11 cellular contexts compared by ENCODE assay signal in the genomic region with DNA sequence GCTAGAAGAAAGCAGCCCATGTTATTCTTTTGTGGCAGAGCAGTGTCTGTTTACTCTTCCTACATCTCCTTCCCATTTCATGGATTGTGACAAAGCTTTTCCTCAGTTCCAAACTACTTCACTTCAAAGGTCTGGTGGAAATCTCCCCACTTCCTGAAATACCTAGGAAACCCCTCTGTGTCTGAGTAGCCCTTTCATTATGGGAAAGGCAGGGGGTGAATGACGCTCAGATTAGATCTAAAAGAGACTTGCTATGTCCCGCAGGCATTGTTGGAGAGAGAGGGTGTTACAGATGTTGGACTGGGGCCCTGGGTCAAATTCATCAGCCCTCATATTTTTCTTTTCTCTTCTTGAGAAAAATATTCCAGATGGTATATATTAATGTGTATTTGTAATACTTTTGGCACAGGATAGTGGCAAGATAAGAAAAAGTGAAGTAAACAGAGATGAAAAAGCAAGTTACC.
A peak's percentile ranks its signal among the peaks of the same experiment; 100 is the strongest.
DNase-seq lines count a peak whose midpoint lies in the region; ATAC-seq and TF ChIP-seq lines count a peak whose summit lies in the region.
"Had no signal": no experiment of that assay in that cellular context is flagged by ENCODE, and none has a peak within 500 bp of the region (broad histone marks: within the 10 kb centered on the region; RNA-seq: fewer than 3 reads in every experiment).

No MANE protein-coding gene starts in this region.

- H3K4me3 Mint-ChIP-seq in type B pancreatic cell, result peak overlapping the region; percentile 25

- POLR2A ChIA-PET in HCT116 (lab: Charles Lee), result no interaction called here

- H3K9ac ChIP-seq in HCT116 (ENCODE audit: low read length), result peak overlapping the region; percentile 71

- H2AFZ ChIP-seq in HCT116 (ENCODE audit: low read depth, low read length, poor library complexity, severe bottlenecking), result no peak overlapping the region

- TF ChIP-seq RAD21 in HCT116 (IDR thresholded peaks at IDR 0.05; ENCODE audit: low read depth), result peak; percentile 37; the same call in 1 of the 2 replicates

- H3K27ac Mint-ChIP-seq in type B pancreatic cell, result no peak overlapping the region

- TF ChIP-seq CTCF in HCT116 (IDR thresholded peaks at IDR 0.05 in 2 of 3, conservative IDR thresholded peaks at IDR 0.05 in 1 of 3; ENCODE audit: borderline replicate concordance in 1 of 3, insufficient read depth in 1 of 3, low read depth in 2 of 3, low read length in 2 of 3), result no peak
- no peak for TF ChIP-seq CTCF in breast epithelium (IDR thresholded peaks at IDR 0.05)
- no peak for TF ChIP-seq CTCF in type B pancreatic cell (conservative IDR thresholded peaks at IDR 0.05)

- CTCF ChIA-PET in HCT116 (lab: Charles Lee), result no interaction called here

- H3K4me1 ChIP-seq in HCT116 (ENCODE audit: control insufficient read depth in 1 of 2, insufficient read depth in 2 of 2, low read length in 2 of 2) (peaks cover 61 to 88% of the 10 kb centered on the region in 2 experiments), breast epithelium (peaks cover 0 to 3% of the 10 kb centered on the region in 2 donors)
- H3K4me1 ChIP-seq: Peyer's patch had no signal

- no peaks in the 10 kb centered on the region for H3K27me3 ChIP-seq in HCT116 (ENCODE audit: insufficient read depth, low read length)
- no peaks in the 10 kb centered on the region for H3K27me3 ChIP-seq in breast epithelium
- H3K27me3 ChIP-seq: Peyer's patch had no signal

- H3K9me2 ChIP-seq in HCT116 (ENCODE audit: insufficient read depth), result no peaks in the 10 kb centered on the region

- TF ChIP-seq POLR2A in HCT116 (IDR thresholded peaks at IDR 0.05; ENCODE audit: borderline replicate concordance, extremely low read depth, insufficient read depth, insufficient read length) (peak; percentile 6), breast epithelium (IDR thresholded peaks at IDR 0.05) (no peak)

- no peaks in the 10 kb centered on the region for H3K9me3 Mint-ChIP-seq in type B pancreatic cell

- no peaks in the 10 kb centered on the region for H3K27me3 Mint-ChIP-seq in type B pancreatic cell

- no peaks in the 10 kb centered on the region for H3K36me3 Mint-ChIP-seq in type B pancreatic cell

- peaks cover 31% of the 10 kb centered on the region for H3K4me1 Mint-ChIP-seq in type B pancreatic cell (ENCODE audit: unreplicated experiment)

- no peaks in the 10 kb centered on the region; a peak in 1 of 4 replicates for H3K36me3 ChIP-seq in HCT116 (ENCODE audit: control insufficient read depth in 1 of 2, insufficient read depth in 2 of 2, low read length in 2 of 2)
- H3K36me3 ChIP-seq in breast epithelium, result no peaks in the 10 kb centered on the region
- H3K36me3 ChIP-seq: Peyer's patch had no signal

- peaks cover 24% of the 10 kb centered on the region for H3K79me2 ChIP-seq in HCT116 (ENCODE audit: insufficient read depth, low read length)

- ATAC-seq in HCT116 (peak; percentile 88), HG02970 (IDR thresholded peaks at IDR 0.05; ENCODE audit: low FRiP score, unreplicated experiment) (no peak)

- H3K4me2 ChIP-seq in HCT116 (ENCODE audit: low read length), result peak overlapping the region; percentile 40

- H3K9me3 ChIP-seq in HCT116 (ENCODE audit: control insufficient read depth in 1 of 2, insufficient read depth in 1 of 2, low read depth in 1 of 2, low read length in 2 of 2) (no peaks in the 10 kb centered on the region), breast epithelium (no peaks in the 10 kb centered on the region)
- H3K9me3 ChIP-seq: Peyer's patch had no signal

- BruUV-seq in HCT116 (replicated peaks; lab: Mats Ljungman, UMichigan), result no TSS peak

- intact Hi-C loops in HCT116 (cut with micrococcal nuclease), result loop anchor here (10.0 kb wide), 1 partner anchor 980 kb away; no protein-coding TSS in a partner anchor
- intact Hi-C loops in breast epithelium (cut with DNase I; ENCODE audit: low total_unique reads), result no loop called here

- peak overlapping the region; percentile 95 for H3K27ac ChIP-seq in HCT116 (ENCODE audit: low read depth, low read length)
- H3K27ac ChIP-seq in breast epithelium, result peak overlapping the region; percentile 46 to 59
- no peak overlapping the region for H3K27ac ChIP-seq in caudate nucleus (ENCODE audit: low read depth, low read length)
- H3K27ac ChIP-seq: Peyer's patch had no signal

- no peaks in the 10 kb centered on the region for H4K20me1 ChIP-seq in HCT116 (ENCODE audit: insufficient read depth)

- RAD21 ChIA-PET in HCT116 (lab: Charles Lee; ENCODE audit: low non-redundant PET in 1 of 2, low total read pairs in 2 of 2, uncharacterized antibody in 2 of 2, unreplicated experiment in 2 of 2), result no interaction called here

- DNase-seq in HCT116 (ENCODE audit: low read depth, low spot score), result peak; percentile 90
- no peak for DNase-seq in breast epithelium (ENCODE audit: low spot score in 2 of 2)
- peak; percentile 32 for DNase-seq in iPS-NIHi7 (ENCODE audit: extremely low spot score)
- no peak for DNase-seq in type B pancreatic cell (ENCODE audit: extremely low spot score, unreplicated experiment)
- DNase-seq in caudate nucleus (lab: John Stamatoyannopoulos, UW), result no peak
- no peak for DNase-seq in cerebellar nuclear complex (lab: John Stamatoyannopoulos, UW)
- DNase-seq: activated effector memory CD4-positive, alpha-beta T cell treated with Interleukin-2 at 50 U/mL for 16 hours; NCI-H1417 treated with DMSO at 0.1 percent for 48 hours; NCI-H510A; Peyer's patch had no signal

- H3K4me3 ChIP-seq in HCT116 (replicated peaks in 1 of 2; ENCODE audit: low read depth in 1 of 2, low read length in 2 of 2), result no peak overlapping the region
- no peak overlapping the region for H3K4me3 ChIP-seq in breast epithelium
- H3K4me3 ChIP-seq: Peyer's patch had no signal

TF ChIP-seq in HCT116, 20 proteins besides CTCF, POLR2A, EP300 and RAD21 (continues in another document):
- TF ChIP-seq EZH2 (IDR thresholded peaks at IDR 0.05) (no peak), SRF (IDR thresholded peaks at IDR 0.05; ENCODE audit: low read depth) (peak; percentile 56), CBX3 (IDR thresholded peaks at IDR 0.05; ENCODE audit: low read depth) (peak; percentile 80), SP1 (IDR thresholded peaks at IDR 0.05; ENCODE audit: low read depth) (peak; percentile 98), EZH2phosphoT487 (IDR thresholded peaks at IDR 0.05; ENCODE audit: borderline replicate concordance) (no peak), POLR2AphosphoS5 (IDR thresholded peaks at IDR 0.05; ENCODE audit: low read depth, low read length) (peak; percentile 64), ZBTB33 (IDR thresholded peaks at IDR 0.05; ENCODE audit: extremely low read depth, insufficient replicate concordance, low read length) (no peak), ELF1 (IDR thresholded peaks at IDR 0.05; ENCODE audit: borderline replicate concordance, low read depth) (peak; percentile 49; the same call in 1 of the 2 replicates), CEBPB (IDR thresholded peaks at IDR 0.05; ENCODE audit: low read depth) (peak; percentile 87), SIN3A (IDR thresholded peaks at IDR 0.05; ENCODE audit: low read depth) (no peak; the same call in 1 of the 2 replicates), FOSL1 (IDR thresholded peaks at IDR 0.05; ENCODE audit: low read depth) (peak; percentile 66), TCF7L2 (IDR thresholded peaks at IDR 0.05; ENCODE audit: borderline replicate concordance, extremely low read depth, insufficient read depth, insufficient read length) (peak; percentile 97), ZFX (IDR thresholded peaks at IDR 0.05) (no peak), JUND (IDR thresholded peaks at IDR 0.05) (peak; percentile 83)
- TF ChIP-seq, protein P1, sequence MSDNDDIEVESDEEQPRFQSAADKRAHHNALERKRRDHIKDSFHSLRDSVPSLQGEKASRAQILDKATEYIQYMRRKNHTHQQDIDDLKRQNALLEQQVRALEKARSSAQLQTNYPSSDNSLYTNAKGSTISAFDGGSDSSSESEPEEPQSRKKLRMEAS (IDR thresholded peaks at IDR 0.05), result no peak; the same call in 1 of the 2 replicates
- TF ChIP-seq, protein P2, sequence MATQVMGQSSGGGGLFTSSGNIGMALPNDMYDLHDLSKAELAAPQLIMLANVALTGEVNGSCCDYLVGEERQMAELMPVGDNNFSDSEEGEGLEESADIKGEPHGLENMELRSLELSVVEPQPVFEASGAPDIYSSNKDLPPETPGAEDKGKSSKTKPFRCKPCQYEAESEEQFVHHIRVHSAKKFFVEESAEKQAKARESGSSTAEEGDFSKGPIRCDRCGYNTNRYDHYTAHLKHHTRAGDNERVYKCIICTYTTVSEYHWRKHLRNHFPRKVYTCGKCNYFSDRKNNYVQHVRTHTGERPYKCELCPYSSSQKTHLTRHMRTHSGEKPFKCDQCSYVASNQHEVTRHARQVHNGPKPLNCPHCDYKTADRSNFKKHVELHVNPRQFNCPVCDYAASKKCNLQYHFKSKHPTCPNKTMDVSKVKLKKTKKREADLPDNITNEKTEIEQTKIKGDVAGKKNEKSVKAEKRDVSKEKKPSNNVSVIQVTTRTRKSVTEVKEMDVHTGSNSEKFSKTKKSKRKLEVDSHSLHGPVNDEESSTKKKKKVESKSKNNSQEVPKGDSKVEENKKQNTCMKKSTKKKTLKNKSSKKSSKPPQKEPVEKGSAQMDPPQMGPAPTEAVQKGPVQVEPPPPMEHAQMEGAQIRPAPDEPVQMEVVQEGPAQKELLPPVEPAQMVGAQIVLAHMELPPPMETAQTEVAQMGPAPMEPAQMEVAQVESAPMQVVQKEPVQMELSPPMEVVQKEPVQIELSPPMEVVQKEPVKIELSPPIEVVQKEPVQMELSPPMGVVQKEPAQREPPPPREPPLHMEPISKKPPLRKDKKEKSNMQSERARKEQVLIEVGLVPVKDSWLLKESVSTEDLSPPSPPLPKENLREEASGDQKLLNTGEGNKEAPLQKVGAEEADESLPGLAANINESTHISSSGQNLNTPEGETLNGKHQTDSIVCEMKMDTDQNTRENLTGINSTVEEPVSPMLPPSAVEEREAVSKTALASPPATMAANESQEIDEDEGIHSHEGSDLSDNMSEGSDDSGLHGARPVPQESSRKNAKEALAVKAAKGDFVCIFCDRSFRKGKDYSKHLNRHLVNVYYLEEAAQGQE (IDR thresholded peaks at IDR 0.05; ENCODE audit: low read depth), result no peak

Comparison
In these comparisons a context has a peak if more than half of its experiments do, and no peak if none do; other contexts are left out.
1. DNase-seq: peak in HCT116 (single experiment) and iPS-NIHi7 (single experiment); none in breast epithelium (0 of 2), type B pancreatic cell (single experiment), caudate nucleus (0 of 61) and cerebellar nuclear complex (0 of 2).